ENCODE assay signal across 28 cellular contexts in the genomic region with DNA sequence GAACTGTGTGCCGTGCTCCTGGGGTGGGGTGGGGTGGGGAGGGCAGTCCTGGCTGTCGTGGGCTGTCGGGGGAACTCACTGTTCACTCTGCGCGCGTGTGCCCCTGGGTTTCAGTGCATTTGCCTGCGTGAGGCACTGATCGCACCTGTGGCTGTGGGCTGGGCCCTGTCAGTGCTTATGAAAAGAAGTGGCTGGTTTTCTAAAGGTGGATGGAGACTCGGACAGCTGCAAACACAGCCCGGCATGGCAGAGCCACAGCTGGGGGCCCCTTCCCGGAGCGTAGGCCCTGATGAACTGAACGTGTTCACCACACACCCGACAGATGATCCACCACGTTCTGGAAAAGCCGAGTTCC. TPM values are rescaled to one million over a fixed set of nuclear protein-coding genes. Genes with fewer than 3 reads are reported as not detected.
"Had no signal": no experiment of that assay in that cellular context is flagged by ENCODE, and none has a peak within 500 bp of the region (broad histone marks: within the 10 kb centered on the region; RNA-seq: fewer than 3 reads in every experiment).

No MANE protein-coding gene starts in this region.

- ATAC-seq: activated CD8-positive, alpha-beta memory T cell treated with anti-CD3 and anti-CD28 coated beads, Interleukin-2, amount 10 ng/mL, durations not matched to agents 7 days and 5 days; activated naive CD4-positive, alpha-beta T cell treated with anti-CD3 and anti-CD28 coated beads, Interleukin-2, amount 50 U/mL, for 72 hours; activated naive CD8-positive, alpha-beta T cell treated with anti-CD3 and anti-CD28 coated beads, Interleukin-2, amount 50 U/mL, for 24 hours; T-cell had no signal

- H3K27ac Mint-ChIP-seq: activated B cell treated with CpG ODN at 0.5 μM for 24 hours; activated CD4-positive, alpha-beta T cell treated with anti-CD3 and anti-CD28 coated beads, Interleukin-2, amount 10 ng/mL, durations not matched to agents 24 days and 14 days; activated CD8-positive, alpha-beta memory T cell treated with anti-CD3 and anti-CD28 coated beads, Interleukin-2, amount 10 ng/mL, durations not matched to agents 7 days and 5 days; activated naive CD8-positive, alpha-beta T cell treated with anti-CD3 and anti-CD28 coated beads, Interleukin-2, amount 50 U/mL, for 24 hours; activated T-cell treated with anti-CD3 and anti-CD28 coated beads, Interleukin-2, amount 50 U/mL, for 24 hours; activated T-helper 1 cell treated with anti-CD3 and anti-CD28 coated beads, Interleukin-12 subunit alpha, Interleukin-12 subunit beta, Interleukin-2, Interleukin-4 antibody, amounts not matched to agents 30 ng/mL and 10 ng/mL and 1 ng/mL, durations not matched to agents 14 hours and 24 hours and 36 hours; T-cell had no signal

- H3K4me3 Mint-ChIP-seq: activated B cell treated with CpG ODN at 0.5 μM for 24 hours; activated CD4-positive, alpha-beta T cell treated with anti-CD3 and anti-CD28 coated beads, Interleukin-2, amount 10 ng/mL, durations not matched to agents 24 days and 14 days; activated CD8-positive, alpha-beta memory T cell treated with anti-CD3 and anti-CD28 coated beads, Interleukin-2, amount 10 ng/mL, durations not matched to agents 7 days and 5 days; activated naive CD8-positive, alpha-beta T cell treated with anti-CD3 and anti-CD28 coated beads, Interleukin-2, amount 50 U/mL, for 24 hours; activated T-cell treated with anti-CD3 and anti-CD28 coated beads, Interleukin-2, amount 50 U/mL, for 24 hours; activated T-helper 1 cell treated with anti-CD3 and anti-CD28 coated beads, Interleukin-12 subunit alpha, Interleukin-12 subunit beta, Interleukin-2, Interleukin-4 antibody, amounts not matched to agents 30 ng/mL and 10 ng/mL and 1 ng/mL, durations not matched to agents 14 hours and 24 hours and 36 hours; brain; IgD-negative memory B cell; T-cell had no signal

- H3K27me3 ChIP-seq: MG63 had no signal

- H3K4me3 ChIP-seq: MG63 had no signal

- H3K4me1 Mint-ChIP-seq: activated B cell treated with CpG ODN at 0.5 μM for 24 hours; activated CD8-positive, alpha-beta memory T cell treated with anti-CD3 and anti-CD28 coated beads, Interleukin-2, amount 10 ng/mL, durations not matched to agents 7 days and 5 days; activated naive CD8-positive, alpha-beta T cell treated with anti-CD3 and anti-CD28 coated beads, Interleukin-2, amount 50 U/mL, for 24 hours had no signal

- DNase-seq: activated B cell treated with CpG ODN at 0.5 μM for 24 hours; activated CD4-positive, alpha-beta T cell treated with anti-CD3 and anti-CD28 coated beads for 1 hour; activated CD4-positive, alpha-beta T cell treated with anti-CD3 and anti-CD28 coated beads, Interleukin-2, amount 10 ng/mL, durations not matched to agents 24 days and 14 days; activated CD4-positive, alpha-beta T cell treated with anti-CD3 and anti-CD28 coated beads, Interleukin-2, amount 50 U/mL, for 48 hours; activated CD8-positive, alpha-beta memory T cell treated with anti-CD3 and anti-CD28 coated beads, Interleukin-2, amount 10 ng/mL, durations not matched to agents 7 days and 5 days; activated effector memory CD4-positive, alpha-beta T cell treated with Interleukin-2 at 50 U/mL for 16 hours; activated naive CD4-positive, alpha-beta T cell; activated naive CD8-positive, alpha-beta T cell treated with anti-CD3 and anti-CD28 coated beads, Interleukin-2, amount 50 U/mL, for 24 hours; activated T-cell treated with anti-CD3 and anti-CD28 coated beads, Interleukin-2, amount 50 U/mL, for 24 hours; amniotic stem cell; KG1; MG63; NCI-H1048; NCI-H1930; NCI-H345; NCI-H510A; NCI-H526 treated with DMSO at 0.1 percent for 48 hours; NK-92 treated with Interleukin-12 subunit alpha and Interleukin-12 subunit beta, amount 100 ng/mL, for 24 hours; OCI-M1; RPMI8226; SHP77 treated with DMSO at 0.1 percent for 48 hours; T-cell; T-helper 2 cell; T1000 had no signal

- H3K27me3 Mint-ChIP-seq: activated B cell treated with CpG ODN at 0.5 μM for 24 hours; activated CD4-positive, alpha-beta T cell treated with anti-CD3 and anti-CD28 coated beads, Interleukin-2, amount 10 ng/mL, durations not matched to agents 24 days and 14 days; activated CD8-positive, alpha-beta memory T cell treated with anti-CD3 and anti-CD28 coated beads, Interleukin-2, amount 10 ng/mL, durations not matched to agents 7 days and 5 days; activated naive CD8-positive, alpha-beta T cell treated with anti-CD3 and anti-CD28 coated beads, Interleukin-2, amount 50 U/mL, for 24 hours; activated T-cell treated with anti-CD3 and anti-CD28 coated beads, Interleukin-2, amount 50 U/mL, for 24 hours; brain; IgD-negative memory B cell; T-cell had no signal

- H3K9me3 Mint-ChIP-seq: activated B cell treated with CpG ODN at 0.5 μM for 24 hours had no signal

- H3K36me3 Mint-ChIP-seq: activated CD8-positive, alpha-beta memory T cell treated with anti-CD3 and anti-CD28 coated beads, Interleukin-2, amount 10 ng/mL, durations not matched to agents 7 days and 5 days; brain had no signal

RNA-seq across cellular contexts. Expression of a gene that starts 42.7 kb away (rescaled TPM):
- polyA plus RNA-seq: IgD-negative memory B cell had no signal
